In the genomic region with DNA sequence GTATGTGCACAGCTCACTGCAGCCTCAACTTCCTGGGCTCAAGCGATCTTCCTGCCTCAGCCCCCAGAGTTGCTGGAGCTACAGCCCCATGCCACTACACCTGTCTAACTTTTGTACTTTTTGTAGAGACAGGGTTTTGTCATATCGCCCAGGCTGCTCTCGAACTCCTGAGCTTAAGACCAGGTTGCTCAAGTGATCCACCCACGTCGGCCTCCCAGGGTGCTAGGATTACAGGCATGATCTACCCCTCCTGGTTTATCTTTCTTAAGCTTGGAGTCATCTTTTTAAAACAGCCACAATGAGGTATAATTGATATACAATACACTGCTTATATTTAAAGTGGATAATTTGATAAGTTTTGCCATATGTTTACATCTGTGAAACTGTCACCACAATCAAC, we compare ENCODE assay signal across 15 cellular contexts.
"Had no signal": no experiment of that assay in that cellular context is flagged by ENCODE, and none has a peak within 500 bp of the region (broad histone marks: within the 10 kb centered on the region; RNA-seq: fewer than 3 reads in every experiment).

No MANE protein-coding gene starts in this region.

- ATAC-seq: activated CD4-positive, alpha-beta T cell treated with anti-CD3 and anti-CD28 coated beads for 36 hours; gastrocnemius medialis; right cardiac atrium had no signal

- H3K4me3 Mint-ChIP-seq: activated CD4-positive, alpha-beta T cell treated with anti-CD3 and anti-CD28 coated beads for 36 hours; activated naive CD4-positive, alpha-beta T cell treated with anti-CD3 and anti-CD28 coated beads, Interleukin-2, amount 50 U/mL, for 24 hours had no signal

- DNase-seq: activated CD4-positive, alpha-beta T cell treated with anti-CD3 and anti-CD28 coated beads for 36 hours; activated T-cell treated with anti-CD3 and anti-CD28 coated beads for 4 hours; gastrocnemius medialis; midbrain; nucleus accumbens; right cardiac atrium; T-helper 9 cell; testis had no signal

- H3K4me1 ChIP-seq: SJCRH30 had no signal

- H3K27me3 ChIP-seq: gastrocnemius medialis, hepatocyte, SJCRH30, testis had no signal

- H3K27me3 Mint-ChIP-seq: activated CD4-positive, alpha-beta T cell treated with anti-CD3 and anti-CD28 coated beads for 36 hours; activated naive CD4-positive, alpha-beta T cell treated with anti-CD3 and anti-CD28 coated beads, Interleukin-2, amount 50 U/mL, for 24 hours; progenitor cell of endocrine pancreas had no signal

- H3K9me3 ChIP-seq: gastrocnemius medialis, SJCRH30, testis had no signal

- H3K36me3 ChIP-seq: gastrocnemius medialis, SJCRH30 had no signal

- H3K27ac Mint-ChIP-seq: activated naive CD4-positive, alpha-beta T cell treated with anti-CD3 and anti-CD28 coated beads, Interleukin-2, amount 50 U/mL, for 24 hours; activated T-helper 2 cell treated with anti-CD3 and anti-CD28 coated beads, Interferon-gamma antibody, Interleukin-2, Interleukin-4, amounts not matched to agents 10 μg/mL and 5 μg/mL and 100 μg/mL, durations not matched to agents 14 hours and 24 hours and 36 hours; progenitor cell of endocrine pancreas had no signal

- H3K27ac ChIP-seq: hepatocyte, SJCRH30 had no signal

- H3K9me3 Mint-ChIP-seq: activated naive CD4-positive, alpha-beta T cell treated with anti-CD3 and anti-CD28 coated beads, Interleukin-2, amount 50 U/mL, for 24 hours; activated T-helper 2 cell treated with anti-CD3 and anti-CD28 coated beads, Interferon-gamma antibody, Interleukin-2, Interleukin-4, amounts not matched to agents 10 μg/mL and 5 μg/mL and 100 μg/mL, durations not matched to agents 14 hours and 24 hours and 36 hours had no signal

- H3K36me3 Mint-ChIP-seq: activated naive CD4-positive, alpha-beta T cell treated with anti-CD3 and anti-CD28 coated beads, Interleukin-2, amount 50 U/mL, for 24 hours had no signal

- H3K4me3 ChIP-seq: gastrocnemius medialis, hepatocyte, lung, SJCRH30, smooth muscle cell, testis had no signal
